ENCODE assay signal across 8 cellular contexts in the genomic region with DNA sequence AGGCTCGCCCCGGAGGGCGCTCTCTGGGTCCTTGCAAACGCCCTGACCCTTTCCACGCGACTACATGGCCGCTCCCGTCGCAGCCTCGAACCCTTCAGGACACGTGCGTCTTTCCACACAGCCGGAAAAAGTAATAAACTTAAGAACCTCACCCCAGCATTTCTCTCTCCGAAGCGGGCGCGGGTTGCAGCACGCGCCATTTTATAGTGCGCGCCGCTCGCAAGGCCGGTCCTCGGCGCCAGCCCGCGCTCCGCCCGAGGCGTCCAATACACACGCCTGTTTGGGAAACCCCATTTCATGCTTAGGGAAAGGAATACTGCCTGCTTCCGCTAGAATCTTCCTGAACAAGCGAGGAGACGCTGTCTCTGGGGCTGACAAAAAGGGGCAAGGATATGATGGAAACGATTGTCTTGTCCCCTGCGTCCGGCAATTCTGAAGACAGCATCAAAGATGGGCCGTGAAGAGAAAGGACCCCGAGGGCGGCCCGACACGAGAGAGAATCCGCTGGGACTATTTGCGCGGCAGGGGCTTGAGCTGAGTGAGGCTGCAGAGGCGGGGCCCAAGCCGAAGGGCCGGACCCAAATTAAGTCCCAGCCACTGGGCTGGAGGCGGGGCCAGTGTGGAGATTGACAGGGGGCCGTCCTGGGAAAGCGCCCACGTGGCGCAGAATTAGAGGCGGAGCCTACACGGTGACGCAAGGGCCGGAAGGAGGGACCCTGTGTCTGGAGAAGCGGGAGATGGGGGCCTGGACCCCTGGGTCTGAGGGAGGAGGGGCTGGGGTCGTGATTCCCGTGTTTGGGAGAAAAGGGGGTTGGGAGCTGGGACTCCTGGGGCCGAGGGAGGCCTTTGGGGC. TPM values are rescaled to one million over a fixed set of nuclear protein-coding genes. Genes with fewer than 3 reads are reported as not detected.
DNase-seq lines count a peak whose midpoint lies in the region; ATAC-seq and TF ChIP-seq lines count a peak whose summit lies in the region.

No MANE protein-coding gene starts in this region.

- no peaks in the 10 kb centered on the region for H3K9me3 ChIP-seq in mononuclear cell (ENCODE audit: low read depth, low read length)

- H3K27ac Mint-ChIP-seq in IgD-negative memory B cell, result peak overlapping the region; percentile 100

- peak overlapping the region; percentile 95 to 100 (median 99) for H3K4me3 Mint-ChIP-seq in IgD-negative memory B cell

- TF ChIP-seq CTCF in epithelial cell of esophagus (IDR thresholded peaks at IDR 0.05; ENCODE audit: insufficient read depth, low read depth, low read length, missing control alignments), result no peak

- no peaks in the 10 kb centered on the region for H3K27me3 ChIP-seq in mononuclear cell (ENCODE audit: insufficient read depth, low read length)

- DNase-seq in DMS114 treated with DMSO at 0.1 percent for 48 hours (lab: John Stamatoyannopoulos, UW; ENCODE audit: unreplicated experiment) (peak; percentile 86), OCI-M1 (lab: John Stamatoyannopoulos, UW) (peak; percentile 99), activated T-cell treated with anti-CD3 and anti-CD28 coated beads for 48 hours (ENCODE audit: low read depth) (peak; percentile 98), epithelial cell of esophagus (ENCODE audit: low read depth) (peak; percentile 99)
- peak; percentile 98 for DNase-seq in stimulated activated CD8-positive, alpha-beta memory T cell treated with anti-CD3 and anti-CD28 coated beads, Interleukin-2, amount 100 ng/mL, for 48 hours (ENCODE audit: low read depth in 2 of 2)

- no peaks in the 10 kb centered on the region for H3K27me3 Mint-ChIP-seq in IgD-negative memory B cell

- H3K36me3 Mint-ChIP-seq in IgD-negative memory B cell, result peaks cover 5% of the 10 kb centered on the region

- peaks cover 15 to 28% (median 24%) of the 10 kb centered on the region in 3 donors for H3K4me1 Mint-ChIP-seq in IgD-negative memory B cell

- ATAC-seq in GM21576 (IDR thresholded peaks at IDR 0.05; ENCODE audit: unreplicated experiment), result peak; percentile 87

- H3K4me3 ChIP-seq in epithelial cell of esophagus (ENCODE audit: low read length) (peak overlapping the region; percentile 99), mononuclear cell (ENCODE audit: low read length) (peak overlapping the region; percentile 99)

- peaks cover 0 to 3% (median 0%) of the 10 kb centered on the region in 3 donors for H3K9me3 Mint-ChIP-seq in IgD-negative memory B cell

- H3K4me1 ChIP-seq in mononuclear cell (ENCODE audit: insufficient read depth, low read length), result peaks cover 22% of the 10 kb centered on the region

RNA-seq across cellular contexts. Expression of a gene that starts 14.4 kb away (rescaled TPM):
- not detected for polyA plus RNA-seq in IgD-negative memory B cell
- total RNA-seq in mononuclear cell, result not detected

RNA-seq across cellular contexts. Expression of a gene that starts 18.9 kb away (rescaled TPM):
- polyA plus RNA-seq in IgD-negative memory B cell, result 15.5 TPM
- not detected for total RNA-seq in mononuclear cell

RNA-seq across cellular contexts. Expression of a gene that starts 28.7 kb away (rescaled TPM):
- not detected for polyA plus RNA-seq in IgD-negative memory B cell
- not detected for total RNA-seq in mononuclear cell

RNA-seq across cellular contexts. Expression of a gene that starts 34.4 kb away (rescaled TPM):
- not detected for polyA plus RNA-seq in IgD-negative memory B cell
- not detected for total RNA-seq in mononuclear cell

RNA-seq across cellular contexts. Expression of a gene that starts 50.1 kb away (rescaled TPM):
- not detected for polyA plus RNA-seq in IgD-negative memory B cell
- 0.31 TPM for total RNA-seq in mononuclear cell

Comparison
In these comparisons a context has a peak if more than half of its experiments do, and no peak if none do; other contexts are left out.
1. Peak in every context shown above with its lines: DNase-seq, ATAC-seq and H3K4me3 ChIP-seq.